31 cellular contexts compared by ENCODE assay signal in the genomic region with DNA sequence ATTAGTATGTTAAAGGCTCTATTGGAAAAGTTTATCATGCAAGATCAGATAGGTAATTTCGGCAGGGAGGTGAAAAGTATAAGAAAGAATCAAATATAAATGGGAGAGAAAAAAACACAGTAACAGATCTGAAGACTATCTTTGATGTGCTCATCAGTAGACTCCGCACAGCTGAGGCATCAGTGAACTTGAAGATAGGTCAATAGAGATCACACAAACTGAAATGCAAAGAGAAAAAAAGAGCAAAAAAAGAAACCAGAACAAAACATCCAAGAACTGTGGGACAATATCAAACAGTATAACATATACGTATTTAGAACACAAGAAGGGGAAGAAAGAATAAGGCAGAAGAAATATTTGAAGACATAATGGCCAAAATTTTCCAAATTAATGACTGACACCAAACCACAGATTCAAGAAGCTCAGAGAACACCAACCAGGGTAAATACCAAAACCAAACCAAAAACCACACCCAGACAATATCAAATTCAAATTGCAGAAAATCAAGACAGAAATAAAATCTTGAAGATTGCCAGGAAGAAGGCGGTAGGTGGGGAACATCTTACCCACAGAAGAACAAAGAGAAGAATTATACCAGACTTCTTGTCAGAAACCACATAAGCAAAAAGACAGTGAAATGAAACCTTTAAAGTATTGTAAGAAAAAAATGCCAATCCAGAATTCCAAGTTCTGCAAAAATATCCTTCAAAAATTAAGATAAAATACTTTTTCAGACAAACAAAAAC. TPM values are rescaled to one million over a fixed set of nuclear protein-coding genes. Genes with fewer than 3 reads are reported as not detected.
A peak's percentile ranks its signal among the peaks of the same experiment; 100 is the strongest.
DNase-seq lines count a peak whose midpoint lies in the region; ATAC-seq and TF ChIP-seq lines count a peak whose summit lies in the region.
"Had no signal": no experiment of that assay in that cellular context is flagged by ENCODE, and none has a peak within 500 bp of the region (broad histone marks: within the 10 kb centered on the region; RNA-seq: fewer than 3 reads in every experiment).

No MANE protein-coding gene starts in this region.

- peaks cover 26% of the 10 kb centered on the region for H3K4me1 Mint-ChIP-seq in activated T-cell treated with anti-CD3 and anti-CD28 coated beads, Interleukin-2, amount 50 U/mL, for 4 hours (ENCODE audit: low read depth)
- peaks cover 33% of the 10 kb centered on the region for H3K4me1 Mint-ChIP-seq in CD8-positive, alpha-beta T cell (ENCODE audit: low read depth)
- H3K4me1 Mint-ChIP-seq in activated naive CD8-positive, alpha-beta T cell treated with anti-CD3 and anti-CD28 coated beads for 36 hours = peaks cover 20% of the 10 kb centered on the region
- H3K4me1 Mint-ChIP-seq in naive thymus-derived CD4-positive, alpha-beta T cell = peaks cover 6 to 60% (median 46%) of the 10 kb centered on the region in 7 donors

- DNase-seq in activated T-cell treated with anti-CD3 and anti-CD28 coated beads, Interleukin-2, amount 50 U/mL, for 4 hours = no peak
- DNase-seq in activated T-cell treated with anti-CD3 and anti-CD28 coated beads for 4 hours (no peak), T-helper 2 cell (no peak), mesenteric fat pad (ENCODE audit: low spot score) (no peak)
- DNase-seq in CD8-positive, alpha-beta T cell = no peak
- no peak for DNase-seq in activated naive CD8-positive, alpha-beta T cell treated with anti-CD3 and anti-CD28 coated beads for 36 hours
- peak in 7 of 9 donors; percentile 9 to 67 (median 54) for DNase-seq in naive thymus-derived CD4-positive, alpha-beta T cell
- DNase-seq: AML-193, DMS 273 treated with DMSO at 0.1 percent for 48 hours, DMS79, EL, GDM1, HCEC 1CT, IMR-90, NCI-H1048, NCI-H1417, NCI-H1694, NCI-H2081, NCI-H2227 treated with DMSO at 0.1 percent for 48 hours, NCI-H526 treated with DMSO at 0.1 percent for 48 hours, Right ventricle myocardium superior, RPMI8226 had no signal

- H3K4me3 ChIP-seq in CD8-positive, alpha-beta T cell (ENCODE audit: low read depth, low read length) = peak overlapping the region; percentile 19
- no peak overlapping the region for H3K4me3 ChIP-seq in naive thymus-derived CD4-positive, alpha-beta T cell (ENCODE audit: low read length)
- H3K4me3 ChIP-seq: BLaER1 treated with 17β-estradiol and CSF1 and Interleukin-3, amounts not matched to agents 10 nM and 100 nM; GM12878; SJSA1 had no signal

- no peaks in the 10 kb centered on the region for H3K9me3 ChIP-seq in CD8-positive, alpha-beta T cell (ENCODE audit: low read length)
- no peaks in the 10 kb centered on the region for H3K9me3 ChIP-seq in naive thymus-derived CD4-positive, alpha-beta T cell (ENCODE audit: control insufficient read depth in 2 of 3, low read length in 3 of 3)
- H3K9me3 ChIP-seq: SJSA1 had no signal

- H3K27ac ChIP-seq in CD8-positive, alpha-beta T cell (ENCODE audit: low read depth, low read length) = no peak overlapping the region
- H3K27ac ChIP-seq in naive thymus-derived CD4-positive, alpha-beta T cell (ENCODE audit: low read depth, low read length) = no peak overlapping the region
- H3K27ac ChIP-seq: BLaER1 treated with 17β-estradiol and CSF1 and Interleukin-3, amounts not matched to agents 10 nM and 100 nM; KMS-11; SJSA1 had no signal

- no peak for ATAC-seq in activated T-cell treated with anti-CD3 and anti-CD28 coated beads, Interleukin-2, amount 50 U/mL, for 4 hours
- ATAC-seq in CD8-positive, alpha-beta T cell = peak; percentile 56
- ATAC-seq in naive thymus-derived CD4-positive, alpha-beta T cell = peak; percentile 70
- ATAC-seq in esophagus mucosa = no peak
- ATAC-seq: GM12878 had no signal

- no peaks in the 10 kb centered on the region for H3K36me3 Mint-ChIP-seq in activated T-cell treated with anti-CD3 and anti-CD28 coated beads, Interleukin-2, amount 50 U/mL, for 4 hours (ENCODE audit: insufficient read depth)
- no peaks in the 10 kb centered on the region for H3K36me3 Mint-ChIP-seq in CD8-positive, alpha-beta T cell
- no peaks in the 10 kb centered on the region for H3K36me3 Mint-ChIP-seq in activated naive CD8-positive, alpha-beta T cell treated with anti-CD3 and anti-CD28 coated beads for 36 hours
- no peaks in the 10 kb centered on the region for H3K36me3 Mint-ChIP-seq in naive thymus-derived CD4-positive, alpha-beta T cell
- H3K36me3 Mint-ChIP-seq: CD8-positive, alpha-beta memory T cell had no signal

- no peak for TF ChIP-seq CTCF in CD8-positive, alpha-beta T cell (IDR thresholded peaks at IDR 0.05)

- intact Hi-C loops in CD8-positive, alpha-beta T cell (cut with DNase I, micrococcal nuclease) = loop anchor here in 1 of 2 experiments (10.0 kb wide), 1 partner anchor 50 kb away; no protein-coding TSS in a partner anchor
- intact Hi-C loops in naive thymus-derived CD4-positive, alpha-beta T cell (cut with micrococcal nuclease) = loop anchor here in 1 of 2 donors (1.0 to 5.0 kb wide), 3 partner anchors 35 to 73 kb away; a partner anchor contains a TSS

- H3K27me3 ChIP-seq in CD8-positive, alpha-beta T cell (ENCODE audit: insufficient read depth, low read length) = no peaks in the 10 kb centered on the region
- H3K27me3 ChIP-seq in naive thymus-derived CD4-positive, alpha-beta T cell (ENCODE audit: control insufficient read depth in 2 of 2, insufficient read depth in 2 of 2, low read length in 2 of 2) = no peaks in the 10 kb centered on the region
- H3K27me3 ChIP-seq: SJSA1 had no signal

- H3K4me1 ChIP-seq in CD8-positive, alpha-beta T cell (ENCODE audit: insufficient read depth, low read length) = peaks cover 23% of the 10 kb centered on the region
- H3K4me1 ChIP-seq in naive thymus-derived CD4-positive, alpha-beta T cell (ENCODE audit: control insufficient read depth in 2 of 2, insufficient read depth in 2 of 2, low read length in 2 of 2) = peaks cover 0 to 20% of the 10 kb centered on the region in 2 donors
- H3K4me1 ChIP-seq: BLaER1 treated with 17β-estradiol and CSF1 and Interleukin-3, amounts not matched to agents 10 nM and 100 nM; SJSA1 had no signal

- no peaks in the 10 kb centered on the region for H3K9me3 Mint-ChIP-seq in activated T-cell treated with anti-CD3 and anti-CD28 coated beads, Interleukin-2, amount 50 U/mL, for 4 hours
- H3K9me3 Mint-ChIP-seq in CD8-positive, alpha-beta T cell = peaks cover 2% of the 10 kb centered on the region
- H3K9me3 Mint-ChIP-seq in activated naive CD8-positive, alpha-beta T cell treated with anti-CD3 and anti-CD28 coated beads for 36 hours = peaks cover 2% of the 10 kb centered on the region
- H3K9me3 Mint-ChIP-seq in naive thymus-derived CD4-positive, alpha-beta T cell = peaks cover 0 to 10% (median 0%) of the 10 kb centered on the region in 11 donors

- no peaks in the 10 kb centered on the region for H3K36me3 ChIP-seq in CD8-positive, alpha-beta T cell (ENCODE audit: insufficient read depth, low read length)
- H3K36me3 ChIP-seq in naive thymus-derived CD4-positive, alpha-beta T cell (ENCODE audit: control insufficient read depth in 2 of 3, insufficient read depth in 3 of 3, low read length in 3 of 3) = no peaks in the 10 kb centered on the region
- H3K36me3 ChIP-seq: BLaER1 treated with 17β-estradiol and CSF1 and Interleukin-3, amounts not matched to agents 10 nM and 100 nM; SJSA1 had no signal

- CTCF ChIA-PET in CD8-positive, alpha-beta T cell (lab: Charles Lee) = no interaction called here
- CTCF ChIA-PET in naive thymus-derived CD4-positive, alpha-beta T cell (lab: Charles Lee) = no interaction called here

- H3K4me3 Mint-ChIP-seq in activated T-cell treated with anti-CD3 and anti-CD28 coated beads, Interleukin-2, amount 50 U/mL, for 4 hours = peak overlapping the region; percentile 56
- H3K4me3 Mint-ChIP-seq in CD8-positive, alpha-beta T cell = peak overlapping the region; percentile 16
- H3K4me3 Mint-ChIP-seq in activated naive CD8-positive, alpha-beta T cell treated with anti-CD3 and anti-CD28 coated beads for 36 hours = peak overlapping the region; percentile 6
- H3K4me3 Mint-ChIP-seq in naive thymus-derived CD4-positive, alpha-beta T cell = peak overlapping the region in 9 of 10 donors; percentile 12 to 83 (median 55)

- POLR2A ChIA-PET in CD8-positive, alpha-beta T cell (lab: Charles Lee) = no interaction called here
- POLR2A ChIA-PET in naive thymus-derived CD4-positive, alpha-beta T cell (lab: Charles Lee) = interaction anchor here (1.2 kb wide), 1 partner anchor 35 kb away, joined by 3 read pairs; no protein-coding TSS in a partner anchor

- H3K27ac Mint-ChIP-seq in CD8-positive, alpha-beta T cell = peak overlapping the region; percentile 78
- no peak overlapping the region for H3K27ac Mint-ChIP-seq in activated naive CD8-positive, alpha-beta T cell treated with anti-CD3 and anti-CD28 coated beads for 36 hours
- peak overlapping the region in 7 of 9 donors; percentile 61 to 90 (median 79) for H3K27ac Mint-ChIP-seq in naive thymus-derived CD4-positive, alpha-beta T cell

- no peaks in the 10 kb centered on the region for H3K27me3 Mint-ChIP-seq in activated T-cell treated with anti-CD3 and anti-CD28 coated beads, Interleukin-2, amount 50 U/mL, for 4 hours (ENCODE audit: low read depth)
- no peaks in the 10 kb centered on the region for H3K27me3 Mint-ChIP-seq in CD8-positive, alpha-beta T cell (ENCODE audit: low read depth)
- H3K27me3 Mint-ChIP-seq in activated naive CD8-positive, alpha-beta T cell treated with anti-CD3 and anti-CD28 coated beads for 36 hours = no peaks in the 10 kb centered on the region
- H3K27me3 Mint-ChIP-seq in naive thymus-derived CD4-positive, alpha-beta T cell = peaks cover 0 to 3% (median 0%) of the 10 kb centered on the region in 5 donors

RNA-seq across cellular contexts. Expression of a gene that starts 29.0 kb away (rescaled TPM):
- total RNA-seq in activated T-cell treated with anti-CD3 and anti-CD28 coated beads, Interleukin-2, amount 50 U/mL, for 4 hours = under 1 TPM; 0.29 to 0.68 (median 0.51) TPM
- under 1 TPM; 0.25 to 0.38 TPM for total RNA-seq in CD8-positive, alpha-beta T cell
- total RNA-seq in activated naive CD8-positive, alpha-beta T cell treated with anti-CD3 and anti-CD28 coated beads for 36 hours = under 1 TPM; 0.54 to 0.86 TPM
- under 1 TPM; 0.27 to 1.00 (median 0.65) TPM for total RNA-seq in naive thymus-derived CD4-positive, alpha-beta T cell
- polyA plus RNA-seq in naive thymus-derived CD4-positive, alpha-beta T cell = under 1 TPM in 1 of 2 donors, not detected in 1; 0.26 TPM
- total RNA-seq in esophagus mucosa (0.36 TPM), mesenteric fat pad (18.5 TPM)
- total RNA-seq: A172, NCI-H460, SJSA1 had no signal
- polyA plus RNA-seq: AG04450; CD8-positive, alpha-beta memory T cell had no signal

RNA-seq across cellular contexts. Expression of a gene that starts 35.2 kb away (rescaled TPM):
- 10 to 100 TPM; 35.1 to 40.5 (median 36.4) TPM for total RNA-seq in activated T-cell treated with anti-CD3 and anti-CD28 coated beads, Interleukin-2, amount 50 U/mL, for 4 hours
- 1 to 10 TPM; 6.6 to 7.5 TPM for total RNA-seq in CD8-positive, alpha-beta T cell
- total RNA-seq in activated naive CD8-positive, alpha-beta T cell treated with anti-CD3 and anti-CD28 coated beads for 36 hours = 10 to 100 TPM; 41.7 to 41.8 TPM
- 10 to 100 TPM in 4 of 5 experiments, 1 to 10 TPM in 1; 6.5 to 24.6 (median 12.2) TPM for total RNA-seq in naive thymus-derived CD4-positive, alpha-beta T cell
- polyA plus RNA-seq in naive thymus-derived CD4-positive, alpha-beta T cell = 10 to 100 TPM; 20.3 to 26.4 TPM
- total RNA-seq in esophagus mucosa (16.3 TPM), mesenteric fat pad (13.1 TPM)

RNA-seq across cellular contexts. Expression of a gene that starts 44.3 kb away (rescaled TPM):
- total RNA-seq in activated T-cell treated with anti-CD3 and anti-CD28 coated beads, Interleukin-2, amount 50 U/mL, for 4 hours = 1 to 10 TPM; 1.0 to 2.8 (median 2.6) TPM
- under 1 TPM; 0.58 to 0.76 TPM for total RNA-seq in CD8-positive, alpha-beta T cell
- 1 to 10 TPM; 5.9 to 7.9 TPM for total RNA-seq in activated naive CD8-positive, alpha-beta T cell treated with anti-CD3 and anti-CD28 coated beads for 36 hours
- total RNA-seq in naive thymus-derived CD4-positive, alpha-beta T cell = 1 to 10 TPM in 4 of 5 experiments, under 1 TPM in 1; 0.61 to 4.3 (median 2.4) TPM
- polyA plus RNA-seq in naive thymus-derived CD4-positive, alpha-beta T cell = 1 to 10 TPM in 1 of 2 donors, under 1 TPM in 1; 0.84 to 1.0 TPM
- total RNA-seq in esophagus mucosa = 2.7 TPM
- 3.9 TPM for total RNA-seq in mesenteric fat pad
- total RNA-seq: GM12878 had no signal

Comparison
In these comparisons a context has a peak if more than half of its experiments do, and no peak if none do; other contexts are left out.
1. ATAC-seq: peak in CD8-positive, alpha-beta T cell (single experiment) and naive thymus-derived CD4-positive, alpha-beta T cell (single experiment); none in activated T-cell treated with anti-CD3 and anti-CD28 coated beads, Interleukin-2, amount 50 U/mL, for 4 hours (0 of 2) and esophagus mucosa (single experiment).
2. DNase-seq: peak in naive thymus-derived CD4-positive, alpha-beta T cell (7 of 9); none in activated T-cell treated with anti-CD3 and anti-CD28 coated beads, Interleukin-2, amount 50 U/mL, for 4 hours (single experiment), activated T-cell treated with anti-CD3 and anti-CD28 coated beads for 4 hours (single experiment), CD8-positive, alpha-beta T cell (0 of 7), activated naive CD8-positive, alpha-beta T cell treated with anti-CD3 and anti-CD28 coated beads for 36 hours (single experiment), T-helper 2 cell (0 of 5) and mesenteric fat pad (single experiment).
3. H3K4me3 Mint-ChIP-seq: peak in every context shown above with its lines; median percentile 56 in activated T-cell treated with anti-CD3 and anti-CD28 coated beads, Interleukin-2, amount 50 U/mL, for 4 hours; 55 in naive thymus-derived CD4-positive, alpha-beta T cell; 16 in CD8-positive, alpha-beta T cell; 6 in activated naive CD8-positive, alpha-beta T cell treated with anti-CD3 and anti-CD28 coated beads for 36 hours.